1 cellular context compared by ENCODE assay signal in the genomic region with DNA sequence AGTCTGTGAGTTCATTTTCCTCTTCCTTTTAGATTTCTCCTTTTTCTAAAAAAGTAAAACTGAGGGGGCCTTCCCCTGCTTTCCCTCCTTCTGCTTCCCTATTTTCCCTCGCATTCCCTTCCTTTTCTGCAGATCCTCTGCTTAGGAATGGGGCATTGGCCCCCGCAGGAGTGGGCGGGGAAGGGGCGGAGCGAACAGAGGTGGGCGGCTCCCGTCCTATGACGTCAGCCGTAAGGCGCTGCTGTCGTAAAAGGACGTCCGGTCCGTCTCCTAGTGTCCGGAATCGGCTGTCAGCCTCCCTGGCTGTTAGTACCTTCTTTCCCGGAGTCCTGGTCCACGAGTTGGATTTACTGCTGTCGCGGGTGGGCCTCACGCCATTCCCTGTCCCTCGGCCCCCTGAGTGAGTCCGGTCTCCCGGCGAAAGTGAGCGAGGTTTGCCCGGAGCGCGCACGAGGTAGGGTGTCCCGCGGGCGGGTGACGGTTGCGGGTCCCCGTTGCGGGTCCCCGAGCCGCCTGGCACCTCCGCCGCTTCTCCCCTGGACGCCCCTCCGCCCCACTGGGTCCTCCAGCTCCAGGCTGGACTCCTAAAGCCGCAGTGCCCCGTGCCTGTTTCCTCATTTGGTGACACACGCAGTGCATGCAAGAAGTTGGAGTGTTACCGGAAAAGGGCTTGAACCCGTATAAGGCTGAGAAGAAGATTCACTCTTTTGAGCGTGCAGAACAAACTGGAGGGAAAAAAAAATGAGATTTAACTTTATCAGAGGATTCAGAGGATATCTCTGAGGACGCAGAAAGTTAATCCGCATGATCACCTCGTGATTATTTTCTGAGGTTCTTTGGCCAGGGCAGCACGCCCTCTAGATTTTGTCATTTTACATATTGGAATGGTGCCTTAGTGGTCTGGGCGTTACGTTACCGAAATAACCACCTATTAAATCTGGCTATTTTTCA.
TF ChIP-seq lines count a peak whose summit lies in the region.

ZNF330 (plus strand) TSS at position 241 of the 951 bp plus-strand sequence. CDS start 1,477 bp downstream, outside the sequence.

TF ChIP-seq in K562, 482 proteins besides CTCF, POLR2A, EP300 and RAD21 (continued from another document and continues in another):
- peak; percentile 97 for TF ChIP-seq CREM (IDR thresholded peaks at IDR 0.05; ENCODE audit: low read depth)
- TF ChIP-seq, protein P1, sequence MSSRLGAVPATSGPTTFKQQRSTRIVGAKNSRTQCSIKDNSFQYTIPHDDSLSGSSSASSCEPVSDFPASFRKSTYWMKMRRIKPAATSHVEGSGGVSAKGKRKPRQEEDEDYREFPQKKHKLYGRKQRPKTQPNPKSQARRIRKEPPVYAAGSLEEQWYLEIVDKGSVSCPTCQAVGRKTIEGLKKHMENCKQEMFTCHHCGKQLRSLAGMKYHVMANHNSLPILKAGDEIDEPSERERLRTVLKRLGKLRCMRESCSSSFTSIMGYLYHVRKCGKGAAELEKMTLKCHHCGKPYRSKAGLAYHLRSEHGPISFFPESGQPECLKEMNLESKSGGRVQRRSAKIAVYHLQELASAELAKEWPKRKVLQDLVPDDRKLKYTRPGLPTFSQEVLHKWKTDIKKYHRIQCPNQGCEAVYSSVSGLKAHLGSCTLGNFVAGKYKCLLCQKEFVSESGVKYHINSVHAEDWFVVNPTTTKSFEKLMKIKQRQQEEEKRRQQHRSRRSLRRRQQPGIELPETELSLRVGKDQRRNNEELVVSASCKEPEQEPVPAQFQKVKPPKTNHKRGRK (tag; IDR thresholded peaks at IDR 0.05) = peak; percentile 75
- TF ChIP-seq ETV1 (tag; conservative IDR thresholded peaks at IDR 0.05; ENCODE audit: low read depth) = peak; percentile 28; the same call in 1 of the 2 replicates
- TF ChIP-seq PML (IDR thresholded peaks at IDR 0.05; ENCODE audit: low read length) = peak; percentile 70
- no peak for TF ChIP-seq PTBP1 (IDR thresholded peaks at IDR 0.05; ENCODE audit: low read depth, low read length)
- no peak for TF ChIP-seq TCF7L2 (IDR thresholded peaks at IDR 0.05; ENCODE audit: low read depth, low read length)
- no peak for TF ChIP-seq MCM2 (IDR thresholded peaks at IDR 0.05; ENCODE audit: low read depth)
- peak; percentile 80 for TF ChIP-seq KDM5B (IDR thresholded peaks at IDR 0.05; ENCODE audit: insufficient replicate concordance, low read depth, low read length)
- TF ChIP-seq, protein P2, sequence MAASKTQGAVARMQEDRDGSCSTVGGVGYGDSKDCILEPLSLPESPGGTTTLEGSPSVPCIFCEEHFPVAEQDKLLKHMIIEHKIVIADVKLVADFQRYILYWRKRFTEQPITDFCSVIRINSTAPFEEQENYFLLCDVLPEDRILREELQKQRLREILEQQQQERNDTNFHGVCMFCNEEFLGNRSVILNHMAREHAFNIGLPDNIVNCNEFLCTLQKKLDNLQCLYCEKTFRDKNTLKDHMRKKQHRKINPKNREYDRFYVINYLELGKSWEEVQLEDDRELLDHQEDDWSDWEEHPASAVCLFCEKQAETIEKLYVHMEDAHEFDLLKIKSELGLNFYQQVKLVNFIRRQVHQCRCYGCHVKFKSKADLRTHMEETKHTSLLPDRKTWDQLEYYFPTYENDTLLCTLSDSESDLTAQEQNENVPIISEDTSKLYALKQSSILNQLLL (CRISPR knock-in tag; IDR thresholded peaks at IDR 0.05; ENCODE audit: borderline replicate concordance) = no peak
- 0 out of 2 replicates have a peak, but pooled peaks have one; percentile 23 for TF ChIP-seq KLF1 (tag; IDR thresholded peaks at IDR 0.05)
- TF ChIP-seq FOXA1 (IDR thresholded peaks at IDR 0.05; ENCODE audit: borderline replicate concordance) = no peak
- no peak for TF ChIP-seq ZBED1 (IDR thresholded peaks at IDR 0.05)
- no peak for TF ChIP-seq SRSF3 (IDR thresholded peaks at IDR 0.05; ENCODE audit: insufficient read depth, low read length)
- no peak for TF ChIP-seq ZNF133 (CRISPR knock-in tag; IDR thresholded peaks at IDR 0.05)
- TF ChIP-seq E2F4 (CRISPR knock-in tag; IDR thresholded peaks at IDR 0.05; ENCODE audit: low read depth) = no peak
- no peak for TF ChIP-seq MXI1 (IDR thresholded peaks at IDR 0.05; ENCODE audit: low read depth, low read length)
- peak; percentile 86 for TF ChIP-seq POLR2B (IDR thresholded peaks at IDR 0.05; ENCODE audit: low read depth, partially characterized antibody)
- peak; percentile 82 for TF ChIP-seq SAP30 (IDR thresholded peaks at IDR 0.05; ENCODE audit: borderline replicate concordance, insufficient read depth, low read depth, low read length, poor library complexity, severe bottlenecking)
- TF ChIP-seq ZNF583 (CRISPR knock-in tag; IDR thresholded peaks at IDR 0.05) = no peak
- no peak for TF ChIP-seq NR2F6 (CRISPR knock-in tag; IDR thresholded peaks at IDR 0.05)
- TF ChIP-seq NRF1 (conservative IDR thresholded peaks at IDR 0.05 in 1 of 2, IDR thresholded peaks at IDR 0.05 in 1 of 2) = no peak
- 0 out of 2 replicates have a peak, but pooled peaks have one; percentile 43 for TF ChIP-seq TAF7 (tag; IDR thresholded peaks at IDR 0.05)
- 0 out of 2 replicates have a peak, but pooled peaks have one; percentile 18 for TF ChIP-seq OTX1 (CRISPR knock-in tag; IDR thresholded peaks at IDR 0.05)
- TF ChIP-seq GTF2E2 (tag; IDR thresholded peaks at IDR 0.05) = no peak
- peak; percentile 46; the same call in 1 of the 2 replicates for TF ChIP-seq CHAMP1 (IDR thresholded peaks at IDR 0.05)
- TF ChIP-seq ARNT (IDR thresholded peaks at IDR 0.05) = 0 out of 4 replicates have a peak, but pooled peaks of 1 of the 2 experiments have one; percentile 33
- TF ChIP-seq NFIC (IDR thresholded peaks at IDR 0.05) = no peak; the same call in 1 of the 2 replicates
- no peak for TF ChIP-seq TSC22D4 (tag; IDR thresholded peaks at IDR 0.05)
- TF ChIP-seq HDAC2 (IDR thresholded peaks at IDR 0.05) = no peak
- no peak for TF ChIP-seq HEY1 (CRISPR knock-in tag; IDR thresholded peaks at IDR 0.05; ENCODE audit: borderline replicate concordance)
- peak; percentile 89 for TF ChIP-seq POLR2AphosphoS5 (IDR thresholded peaks at IDR 0.05; ENCODE audit: control insufficient read depth, insufficient read depth, low read depth, low read length)
- TF ChIP-seq, protein P3, sequence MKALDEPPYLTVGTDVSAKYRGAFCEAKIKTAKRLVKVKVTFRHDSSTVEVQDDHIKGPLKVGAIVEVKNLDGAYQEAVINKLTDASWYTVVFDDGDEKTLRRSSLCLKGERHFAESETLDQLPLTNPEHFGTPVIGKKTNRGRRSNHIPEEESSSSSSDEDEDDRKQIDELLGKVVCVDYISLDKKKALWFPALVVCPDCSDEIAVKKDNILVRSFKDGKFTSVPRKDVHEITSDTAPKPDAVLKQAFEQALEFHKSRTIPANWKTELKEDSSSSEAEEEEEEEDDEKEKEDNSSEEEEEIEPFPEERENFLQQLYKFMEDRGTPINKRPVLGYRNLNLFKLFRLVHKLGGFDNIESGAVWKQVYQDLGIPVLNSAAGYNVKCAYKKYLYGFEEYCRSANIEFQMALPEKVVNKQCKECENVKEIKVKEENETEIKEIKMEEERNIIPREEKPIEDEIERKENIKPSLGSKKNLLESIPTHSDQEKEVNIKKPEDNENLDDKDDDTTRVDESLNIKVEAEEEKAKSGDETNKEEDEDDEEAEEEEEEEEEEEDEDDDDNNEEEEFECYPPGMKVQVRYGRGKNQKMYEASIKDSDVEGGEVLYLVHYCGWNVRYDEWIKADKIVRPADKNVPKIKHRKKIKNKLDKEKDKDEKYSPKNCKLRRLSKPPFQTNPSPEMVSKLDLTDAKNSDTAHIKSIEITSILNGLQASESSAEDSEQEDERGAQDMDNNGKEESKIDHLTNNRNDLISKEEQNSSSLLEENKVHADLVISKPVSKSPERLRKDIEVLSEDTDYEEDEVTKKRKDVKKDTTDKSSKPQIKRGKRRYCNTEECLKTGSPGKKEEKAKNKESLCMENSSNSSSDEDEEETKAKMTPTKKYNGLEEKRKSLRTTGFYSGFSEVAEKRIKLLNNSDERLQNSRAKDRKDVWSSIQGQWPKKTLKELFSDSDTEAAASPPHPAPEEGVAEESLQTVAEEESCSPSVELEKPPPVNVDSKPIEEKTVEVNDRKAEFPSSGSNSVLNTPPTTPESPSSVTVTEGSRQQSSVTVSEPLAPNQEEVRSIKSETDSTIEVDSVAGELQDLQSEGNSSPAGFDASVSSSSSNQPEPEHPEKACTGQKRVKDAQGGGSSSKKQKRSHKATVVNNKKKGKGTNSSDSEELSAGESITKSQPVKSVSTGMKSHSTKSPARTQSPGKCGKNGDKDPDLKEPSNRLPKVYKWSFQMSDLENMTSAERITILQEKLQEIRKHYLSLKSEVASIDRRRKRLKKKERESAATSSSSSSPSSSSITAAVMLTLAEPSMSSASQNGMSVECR (CRISPR knock-in tag; IDR thresholded peaks at IDR 0.05) = peak; percentile 57; the same call in 1 of the 2 replicates
- TF ChIP-seq SP1 (CRISPR knock-in tag; IDR thresholded peaks at IDR 0.05) = peak; percentile 94
- TF ChIP-seq ZNF436 (CRISPR knock-in tag; IDR thresholded peaks at IDR 0.05) = no peak
- no peak for TF ChIP-seq TEAD2 (tag; IDR thresholded peaks at IDR 0.05)
- TF ChIP-seq SRF (CRISPR knock-in tag; IDR thresholded peaks at IDR 0.05) = no peak; a peak in 1 of 4 replicates
- TF ChIP-seq DIDO1 (tag; IDR thresholded peaks at IDR 0.05; ENCODE audit: low read depth) = no peak
- no peak for TF ChIP-seq PHF21A (IDR thresholded peaks at IDR 0.05; ENCODE audit: borderline replicate concordance, low read depth)
- TF ChIP-seq E4F1 (CRISPR knock-in tag; IDR thresholded peaks at IDR 0.05; ENCODE audit: borderline replicate concordance) = peak; percentile 96
- TF ChIP-seq, protein P4, sequence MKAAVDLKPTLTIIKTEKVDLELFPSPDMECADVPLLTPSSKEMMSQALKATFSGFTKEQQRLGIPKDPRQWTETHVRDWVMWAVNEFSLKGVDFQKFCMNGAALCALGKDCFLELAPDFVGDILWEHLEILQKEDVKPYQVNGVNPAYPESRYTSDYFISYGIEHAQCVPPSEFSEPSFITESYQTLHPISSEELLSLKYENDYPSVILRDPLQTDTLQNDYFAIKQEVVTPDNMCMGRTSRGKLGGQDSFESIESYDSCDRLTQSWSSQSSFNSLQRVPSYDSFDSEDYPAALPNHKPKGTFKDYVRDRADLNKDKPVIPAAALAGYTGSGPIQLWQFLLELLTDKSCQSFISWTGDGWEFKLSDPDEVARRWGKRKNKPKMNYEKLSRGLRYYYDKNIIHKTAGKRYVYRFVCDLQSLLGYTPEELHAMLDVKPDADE (conservative IDR thresholded peaks at IDR 0.05; ENCODE audit: control insufficient read depth, low read depth, low read length) = 0 out of 2 replicates have a peak, but pooled peaks have one; percentile 26
- no peak for TF ChIP-seq SMC3 (conservative IDR thresholded peaks at IDR 0.05; ENCODE audit: insufficient read depth, low read depth, low read length)
- peak in 1 of 2 experiments; percentile 43; a peak in 1 of 4 replicates for TF ChIP-seq TBL1XR1 (IDR thresholded peaks at IDR 0.05; ENCODE audit: low read length in 2 of 2)
- peak; percentile 93 for TF ChIP-seq EGR1 (conservative IDR thresholded peaks at IDR 0.05)
- no peak for TF ChIP-seq MCM3 (IDR thresholded peaks at IDR 0.05)
- TF ChIP-seq MEIS2 (IDR thresholded peaks at IDR 0.05; ENCODE audit: partially characterized antibody) = peak; percentile 21
- no peak for TF ChIP-seq ZZZ3 (IDR thresholded peaks at IDR 0.05)
- peak; percentile 42; the same call in 1 of the 2 replicates for TF ChIP-seq CBX1 (IDR thresholded peaks at IDR 0.05; ENCODE audit: low read depth)
- TF ChIP-seq HCFC1 (IDR thresholded peaks at IDR 0.05; ENCODE audit: low read depth, low read length) = peak; percentile 61
- TF ChIP-seq HNRNPH1 (optimal IDR thresholded peaks at IDR 0.05; ENCODE audit: low read depth, low read length) = no peak
- TF ChIP-seq HDAC8 (tag; IDR thresholded peaks at IDR 0.05) = no peak
- peak; percentile 69; the same call in 1 of the 2 replicates for TF ChIP-seq ETV5 (CRISPR knock-in tag; IDR thresholded peaks at IDR 0.05; ENCODE audit: low read depth)
- no peak for TF ChIP-seq TARDBP (IDR thresholded peaks at IDR 0.05)
- no peak for TF ChIP-seq MYNN (IDR thresholded peaks at IDR 0.05)
- no peak for TF ChIP-seq MYNN (CRISPR knock-in tag; IDR thresholded peaks at IDR 0.05)
